In the genomic region with DNA sequence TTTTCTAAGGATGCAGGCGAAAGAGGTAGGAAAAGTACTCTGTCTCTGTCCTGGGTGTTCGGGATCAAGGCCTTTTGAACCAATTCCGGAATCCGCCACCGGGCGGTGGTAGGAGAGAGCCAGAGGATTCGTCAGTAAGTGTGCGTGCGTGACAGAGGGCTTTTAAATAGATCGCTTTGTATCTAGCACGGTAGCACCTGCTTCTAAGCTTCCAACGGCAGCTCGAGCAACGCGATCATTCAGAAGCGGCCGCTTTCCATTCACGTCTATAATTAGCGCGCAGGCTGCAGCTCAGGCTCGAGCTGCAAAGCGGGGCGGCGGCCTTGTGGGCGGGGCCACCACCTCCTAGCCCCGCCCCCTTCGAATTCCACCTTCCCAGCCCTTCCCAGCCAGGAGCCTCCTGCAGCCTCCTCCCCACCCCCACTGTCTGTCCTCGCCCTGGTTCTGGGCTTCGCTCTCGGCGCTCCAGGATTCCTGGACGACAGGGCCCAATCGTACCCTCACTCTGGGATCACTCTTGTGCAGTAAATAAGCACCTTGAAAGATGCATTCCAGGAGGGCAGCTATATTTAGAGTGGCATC, we compare ENCODE assay signal across 8 cellular contexts.
DNase-seq lines count a peak whose midpoint lies in the region; ATAC-seq and TF ChIP-seq lines count a peak whose summit lies in the region.

No MANE protein-coding gene starts in this region.

- no peaks in the 10 kb centered on the region for H3K9me3 ChIP-seq in mammary epithelial cell (replicated peaks; ENCODE audit: insufficient read depth, low read length)
- no peaks in the 10 kb centered on the region for H3K9me3 ChIP-seq in iPS-20b (ENCODE audit: insufficient read depth, low read depth, low read length)

- TF ChIP-seq CTCF in AG04449 (IDR thresholded peaks at IDR 0.05; ENCODE audit: insufficient read depth, low read length, missing control alignments) = peak; percentile 21
- TF ChIP-seq CTCF in mammary epithelial cell (conservative IDR thresholded peaks at IDR 0.05 in 1 of 2, IDR thresholded peaks at IDR 0.05 in 1 of 2; ENCODE audit: extremely low read depth in 1 of 2, insufficient read depth in 1 of 2, low read depth in 1 of 2, low read length in 2 of 2) = peak; percentile 31 to 53

- DNase-seq in AG04449 (ENCODE audit: low read depth, low spot score) (no peak), H7 (peak; percentile 94), NCI-H526 treated with DMSO at 0.1 percent for 48 hours (lab: John Stamatoyannopoulos, UW) (peak; percentile 85), mammary epithelial cell (peak; percentile 85), OCI-M2 (lab: John Stamatoyannopoulos, UW; ENCODE audit: unreplicated experiment) (no peak)

- intact Hi-C loops in mammary epithelial cell (cut with micrococcal nuclease) = loop anchor here (1.0 to 5.0 kb wide), 2 partner anchors 114 to 600 kb away; no protein-coding TSS in a partner anchor

- no peaks in the 10 kb centered on the region for H3K36me3 ChIP-seq in H7 (replicated peaks; ENCODE audit: control insufficient read depth, insufficient read depth, low read length)
- H3K36me3 ChIP-seq in mammary epithelial cell (ENCODE audit: insufficient read depth, low read length) = no peaks in the 10 kb centered on the region
- H3K36me3 ChIP-seq in iPS-20b (ENCODE audit: insufficient read depth, low read depth, low read length) = no peaks in the 10 kb centered on the region
- no peaks in the 10 kb centered on the region for H3K36me3 ChIP-seq in rectal smooth muscle tissue (ENCODE audit: control insufficient read depth, insufficient read depth, low read length)

- no TSS peak for BruUV-seq in mammary epithelial cell (replicated peaks; lab: Mats Ljungman, UMichigan)

- H3K9ac ChIP-seq in mammary epithelial cell (ENCODE audit: insufficient read depth, low read length) (peak overlapping the region; percentile 52), iPS-20b (ENCODE audit: low read depth, low read length) (peak overlapping the region; percentile 76; the same call in 1 of the 2 replicates), rectal smooth muscle tissue (ENCODE audit: low read length) (peak overlapping the region; percentile 29)

- H2AFZ ChIP-seq in mammary epithelial cell (ENCODE audit: low read depth, low read length) = peak overlapping the region; percentile 90

- H3K27ac ChIP-seq in mammary epithelial cell (ENCODE audit: insufficient read depth, low read depth, low read length) = peak overlapping the region; percentile 57
- peak overlapping the region; percentile 85 for H3K27ac ChIP-seq in iPS-20b (ENCODE audit: low read length)
- H3K27ac ChIP-seq in rectal smooth muscle tissue (ENCODE audit: low read depth, low read length) = peak overlapping the region; percentile 87

- peaks cover 37% of the 10 kb centered on the region for H3K4me1 ChIP-seq in mammary epithelial cell (ENCODE audit: insufficient read depth, low read length)
- peaks cover 10% of the 10 kb centered on the region for H3K4me1 ChIP-seq in iPS-20b (ENCODE audit: insufficient read depth, low read length)
- peaks cover 29% of the 10 kb centered on the region for H3K4me1 ChIP-seq in rectal smooth muscle tissue (ENCODE audit: control insufficient read depth, insufficient read depth, low read length)

- dilution Hi-C loops in mammary epithelial cell (cut with HindIII; ENCODE audit: low sequenced_read_pairs) = no loop called here

- H3K4me2 ChIP-seq in mammary epithelial cell (ENCODE audit: insufficient read depth, low read depth, low read length) = peak overlapping the region; percentile 83

- ATAC-seq in GM18498 (IDR thresholded peaks at IDR 0.05; ENCODE audit: unreplicated experiment) = no peak

- H3K4me3 ChIP-seq in AG04449 (ENCODE audit: low read depth, low read length) = peak overlapping the region; percentile 46
- H3K4me3 ChIP-seq in H7 (ENCODE audit: insufficient read depth, low read depth, low read length) = peak overlapping the region; percentile 51
- H3K4me3 ChIP-seq in mammary epithelial cell (replicated peaks in 1 of 3; ENCODE audit: insufficient read depth in 1 of 3, low read depth in 2 of 3, low read length in 3 of 3) = peak overlapping the region; percentile 23 to 47 (median 43)
- H3K4me3 ChIP-seq in iPS-20b (ENCODE audit: low read length) = peak overlapping the region; percentile 83
- peak overlapping the region; percentile 59 for H3K4me3 ChIP-seq in rectal smooth muscle tissue (ENCODE audit: low read length)

- H4K20me1 ChIP-seq in mammary epithelial cell (ENCODE audit: insufficient read depth, low read length) = no peaks in the 10 kb centered on the region

- POLR2A ChIA-PET in AG04449 (lab: Yijun Ruan, JAX) = interaction anchor here (0.9 kb wide), 1 partner anchor 65 kb away, joined by 3 read pairs; no protein-coding TSS in a partner anchor

- 3% methylated on average over 17 of the region's 33 CpGs for WGBS in mammary epithelial cell (ENCODE audit: low coverage, missing lambda C conversion rate)

- CTCF ChIA-PET in AG04449 (lab: Yijun Ruan, JAX) = interaction anchor here (1.4 to 18.2 kb wide), 2 partner anchors 13 to 1211 kb away, joined by 3 to 322 read pairs; no protein-coding TSS in a partner anchor
- CTCF ChIA-PET in mammary epithelial cell (lab: Charles Lee; ENCODE audit: low non-redundant PET) = interaction anchor here (0.6 kb wide), 1 partner anchor 236 kb away, joined by 15 read pairs; no protein-coding TSS in a partner anchor

- no peaks in the 10 kb centered on the region for H3K27me3 ChIP-seq in H7 (ENCODE audit: control insufficient read depth, insufficient read depth, low read length)
- H3K27me3 ChIP-seq in mammary epithelial cell (ENCODE audit: insufficient read depth, low read length) = no peaks in the 10 kb centered on the region
- H3K27me3 ChIP-seq in iPS-20b (ENCODE audit: insufficient read depth, low read length) = peaks cover 7% of the 10 kb centered on the region
- no peaks in the 10 kb centered on the region for H3K27me3 ChIP-seq in rectal smooth muscle tissue (ENCODE audit: control insufficient read depth, insufficient read depth, low read length)

- H3K79me2 ChIP-seq in mammary epithelial cell (ENCODE audit: insufficient read depth, low read length) = no peaks in the 10 kb centered on the region

- in situ Hi-C loops in mammary epithelial cell (cut with MboI; ENCODE audit: low sequenced_read_pairs in 2 of 2) = no loop called here

Comparison
In these comparisons a context has a peak if more than half of its experiments do, and no peak if none do; other contexts are left out.
1. DNase-seq: peak in H7 (single experiment), NCI-H526 treated with DMSO at 0.1 percent for 48 hours (single experiment) and mammary epithelial cell (single experiment); none in AG04449 (single experiment) and OCI-M2 (single experiment).
2. Peak in every context shown above with its lines, with median percentiles within 50 percentile points of each other: H3K4me3 ChIP-seq, H3K27ac ChIP-seq and H3K9ac ChIP-seq.